Comparison of ENCODE assay signal across 23 cellular contexts in genomic region chr1:2082064-2082463, GRCh38.
"Had no signal": no experiment of that assay in that cellular context is flagged by ENCODE, and none has a peak within 500 bp of the region (broad histone marks: within the 10 kb centered on the region; RNA-seq: fewer than 3 reads in every experiment).

No MANE protein-coding gene starts in this region.

- H3K36me3 ChIP-seq: suprapubic skin had no signal

- H3K4me1 ChIP-seq: esophagus squamous epithelium, psoas muscle, spleen, suprapubic skin, tibial artery had no signal

- H3K27me3 ChIP-seq: esophagus squamous epithelium, spleen had no signal

- H3K4me3 ChIP-seq: esophagus squamous epithelium, mucosa of descending colon, psoas muscle, spleen, suprapubic skin, tibial artery had no signal

- H3K27ac ChIP-seq: epithelial cell of prostate, esophagus squamous epithelium, psoas muscle, spleen, suprapubic skin, tibial artery had no signal

- H3K4me3 Mint-ChIP-seq: activated B cell treated with CpG ODN at 0.5 μM for 24 hours; activated CD8-positive, alpha-beta T cell treated with anti-CD3 and anti-CD28 coated beads for 36 hours; activated naive CD4-positive, alpha-beta T cell treated with anti-CD3 and anti-CD28 coated beads, Interleukin-2, amount 50 U/mL, for 24 hours; central memory CD8-positive, alpha-beta T cell; natural killer cell treated with Interleukin-12 subunit alpha and Interleukin-12 subunit beta and Interleukin-15 and Interleukin-18, amount 100 ng/mL, for 72 hours; T-helper 1 cell treated with Interleukin-12 subunit alpha and Interleukin-12 subunit beta and Interleukin-4 antibody, amounts not matched to agents 30 μg/mL and 1 μg/mL, for 36 hours had no signal

- DNase-seq: activated B cell treated with CpG ODN at 0.5 μM for 24 hours; activated CD4-positive, alpha-beta T cell treated with anti-CD3 and anti-CD28 coated beads, Interleukin-2, amount 50 U/mL, for 1 hour; activated CD8-positive, alpha-beta T cell treated with anti-CD3 and anti-CD28 coated beads for 36 hours; activated T-cell treated with anti-CD3 and anti-CD28 coated beads, Interleukin-2, amount 50 U/mL, for 48 hours; dermis blood vessel endothelial cell; effector CD4-positive, alpha-beta T cell; esophagus squamous epithelium; foreskin melanocyte; left cardiac atrium; left ventricle myocardium superior; mucosa of descending colon; psoas muscle; spleen; stimulated activated naive CD4-positive, alpha-beta T cell; T1000; tibial artery had no signal

- H3K27ac Mint-ChIP-seq: activated B cell treated with CpG ODN at 0.5 μM for 24 hours; activated CD8-positive, alpha-beta T cell treated with anti-CD3 and anti-CD28 coated beads for 36 hours; activated naive CD4-positive, alpha-beta T cell treated with anti-CD3 and anti-CD28 coated beads, Interleukin-2, amount 50 U/mL, for 24 hours; activated T-helper 2 cell treated with anti-CD3 and anti-CD28 coated beads, Interferon-gamma antibody, Interleukin-2, Interleukin-4, amounts not matched to agents 10 μg/mL and 5 μg/mL and 100 μg/mL, durations not matched to agents 14 hours and 24 hours and 36 hours; natural killer cell treated with Interleukin-12 subunit alpha and Interleukin-12 subunit beta and Interleukin-15 and Interleukin-18, amount 100 ng/mL, for 72 hours; T-helper 1 cell treated with Interleukin-12 subunit alpha and Interleukin-12 subunit beta and Interleukin-4 antibody, amounts not matched to agents 30 μg/mL and 1 μg/mL, for 36 hours had no signal

- H3K27me3 Mint-ChIP-seq: activated B cell treated with CpG ODN at 0.5 μM for 24 hours; activated CD8-positive, alpha-beta T cell treated with anti-CD3 and anti-CD28 coated beads for 36 hours; activated naive CD4-positive, alpha-beta T cell treated with anti-CD3 and anti-CD28 coated beads, Interleukin-2, amount 50 U/mL, for 24 hours; central memory CD8-positive, alpha-beta T cell; natural killer cell treated with Interleukin-12 subunit alpha and Interleukin-12 subunit beta and Interleukin-15 and Interleukin-18, amount 100 ng/mL, for 72 hours had no signal

- H3K4me1 Mint-ChIP-seq: activated B cell treated with CpG ODN at 0.5 μM for 24 hours; activated naive CD4-positive, alpha-beta T cell treated with anti-CD3 and anti-CD28 coated beads, Interleukin-2, amount 50 U/mL, for 24 hours had no signal
